In the genomic region with DNA sequence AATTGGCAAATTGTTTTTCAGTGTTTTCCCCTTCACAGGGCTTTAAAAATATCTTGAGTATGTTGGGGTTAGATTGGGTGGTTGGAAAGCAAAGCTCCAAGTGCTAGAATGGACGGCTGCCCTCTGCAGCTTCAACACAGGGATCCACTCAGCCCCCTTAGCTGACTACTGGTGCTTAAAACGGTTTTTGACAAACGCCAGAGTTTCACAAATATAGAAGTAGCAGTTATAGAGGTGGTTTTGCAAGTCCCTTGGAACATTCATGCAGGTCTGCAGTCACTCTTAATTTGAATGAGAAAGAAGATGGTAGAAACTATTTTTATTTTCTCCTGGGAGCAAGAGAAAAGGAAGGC, we compare ENCODE assay signal across 10 cellular contexts.
DNase-seq lines count a peak whose midpoint lies in the region; ATAC-seq and TF ChIP-seq lines count a peak whose summit lies in the region.
"Had no signal": no experiment of that assay in that cellular context is flagged by ENCODE, and none has a peak within 500 bp of the region (broad histone marks: within the 10 kb centered on the region; RNA-seq: fewer than 3 reads in every experiment).

No MANE protein-coding gene starts in this region.

- H3K4me2 ChIP-seq in hepatocyte = peak overlapping the region; percentile 64

- H3K27ac ChIP-seq in hepatocyte (peak overlapping the region; percentile 47), thoracic aorta (peak overlapping the region in 1 of 2 donors; percentile 4)
- H3K27ac ChIP-seq: ovary had no signal

- no peak overlapping the region for H3K27ac Mint-ChIP-seq in activated naive CD4-positive, alpha-beta T cell treated with anti-CD3 and anti-CD28 coated beads, Interleukin-2, amount 50 U/mL, for 24 hours
- H3K27ac Mint-ChIP-seq in activated naive CD4-positive, alpha-beta T cell treated with anti-CD3 and anti-CD28 coated beads for 36 hours = no peak overlapping the region
- H3K27ac Mint-ChIP-seq in activated B cell treated with CpG ODN at 0.5 μM for 24 hours = peak overlapping the region; percentile 24

- CTCF ChIA-PET in activated naive CD4-positive, alpha-beta T cell treated with anti-CD3 and anti-CD28 coated beads for 36 hours (lab: Charles Lee) = interaction anchor here (0.6 to 1.1 kb wide), 4 partner anchors 9 to 152 kb away, joined by 3 to 5 read pairs (median 4); no protein-coding TSS in a partner anchor
- CTCF ChIA-PET in activated B cell treated with CpG ODN at 0.5 μM for 24 hours (lab: Charles Lee) = interaction anchor here (1.2 kb wide), 1 partner anchor 69 kb away, joined by 3 read pairs; no protein-coding TSS in a partner anchor

- H3K9me3 Mint-ChIP-seq in activated naive CD4-positive, alpha-beta T cell treated with anti-CD3 and anti-CD28 coated beads, Interleukin-2, amount 50 U/mL, for 24 hours = no peaks in the 10 kb centered on the region
- H3K9me3 Mint-ChIP-seq in activated naive CD4-positive, alpha-beta T cell treated with anti-CD3 and anti-CD28 coated beads for 36 hours = no peaks in the 10 kb centered on the region
- H3K9me3 Mint-ChIP-seq in activated B cell treated with CpG ODN at 0.5 μM for 24 hours = no peaks in the 10 kb centered on the region

- H4K20me1 ChIP-seq in hepatocyte (ENCODE audit: insufficient read depth, poor library complexity, severe bottlenecking) = peaks cover 59% of the 10 kb centered on the region

- WGBS in hepatocyte (ENCODE audit: low lambda C conversion rate, missing lambda C conversion rate) = 33% methylated on average over 3 of the region's 3 CpGs

- H3K36me3 Mint-ChIP-seq in activated naive CD4-positive, alpha-beta T cell treated with anti-CD3 and anti-CD28 coated beads, Interleukin-2, amount 50 U/mL, for 24 hours = no peaks in the 10 kb centered on the region
- no peaks in the 10 kb centered on the region for H3K36me3 Mint-ChIP-seq in activated naive CD4-positive, alpha-beta T cell treated with anti-CD3 and anti-CD28 coated beads for 36 hours (ENCODE audit: low read depth)
- H3K36me3 Mint-ChIP-seq in activated B cell treated with CpG ODN at 0.5 μM for 24 hours (ENCODE audit: low read depth) = peaks cover 14% of the 10 kb centered on the region
- H3K36me3 Mint-ChIP-seq: CD14-positive monocyte had no signal

- no peaks in the 10 kb centered on the region for H3K9me3 ChIP-seq in hepatocyte (ENCODE audit: low read depth)
- no peaks in the 10 kb centered on the region for H3K9me3 ChIP-seq in thoracic aorta
- H3K9me3 ChIP-seq: ovary had no signal

- H3K79me2 ChIP-seq in hepatocyte = peaks cover 90% of the 10 kb centered on the region

- no peaks in the 10 kb centered on the region for H3K27me3 Mint-ChIP-seq in activated naive CD4-positive, alpha-beta T cell treated with anti-CD3 and anti-CD28 coated beads, Interleukin-2, amount 50 U/mL, for 24 hours
- H3K27me3 Mint-ChIP-seq in activated naive CD4-positive, alpha-beta T cell treated with anti-CD3 and anti-CD28 coated beads for 36 hours (ENCODE audit: low read depth) = no peaks in the 10 kb centered on the region
- no peaks in the 10 kb centered on the region for H3K27me3 Mint-ChIP-seq in activated B cell treated with CpG ODN at 0.5 μM for 24 hours

- H3K36me3 ChIP-seq in hepatocyte (replicated peaks; ENCODE audit: insufficient read depth, low read depth) (no peaks in the 10 kb centered on the region), thoracic aorta (no peaks in the 10 kb centered on the region)
- H3K36me3 ChIP-seq: ovary had no signal

- TF ChIP-seq CTCF in activated B cell treated with CpG ODN at 0.5 μM for 24 hours (IDR thresholded peaks at IDR 0.05) (no peak), hepatocyte (IDR thresholded peaks at IDR 0.05; ENCODE audit: poor library complexity) (no peak), thoracic aorta (IDR thresholded peaks at IDR 0.05) (no peak)

- H3K4me1 ChIP-seq in hepatocyte (ENCODE audit: insufficient read depth) (peaks cover 40% of the 10 kb centered on the region), thoracic aorta (ENCODE audit: control insufficient read depth in 1 of 2, low read depth in 2 of 2) (peaks cover 57 to 80% of the 10 kb centered on the region in 2 donors)

- no peak overlapping the region for H3K4me3 ChIP-seq in hepatocyte
- peak overlapping the region; percentile 26 for H3K4me3 ChIP-seq in thoracic aorta
- H3K4me3 ChIP-seq: ovary had no signal

- DNase-seq in activated naive CD4-positive, alpha-beta T cell treated with anti-CD3 and anti-CD28 coated beads for 36 hours = no peak
- DNase-seq in activated B cell treated with CpG ODN at 0.5 μM for 24 hours = no peak
- DNase-seq in hepatocyte (ENCODE audit: low spot score) = peak; percentile 19
- no peak for DNase-seq in thoracic aorta (ENCODE audit: low spot score)
- no peak for DNase-seq in NCI-H128 (lab: John Stamatoyannopoulos, UW; ENCODE audit: unreplicated experiment)
- no peak for DNase-seq in pons (ENCODE audit: low spot score)

- ATAC-seq in activated B cell treated with CpG ODN at 0.5 μM for 24 hours (ENCODE audit: low read depth) (no peak), thoracic aorta (ENCODE audit: insufficient number of reproducible peaks, low FRiP score, low read depth) (no peak), HG03280 (IDR thresholded peaks at IDR 0.05; ENCODE audit: unreplicated experiment) (no peak)

- intact Hi-C loops in activated naive CD4-positive, alpha-beta T cell treated with anti-CD3 and anti-CD28 coated beads for 36 hours (cut with micrococcal nuclease) = loop anchor here (10.0 kb wide), 1 partner anchor 558 kb away; no protein-coding TSS in a partner anchor
- intact Hi-C loops in activated B cell treated with CpG ODN at 0.5 μM for 24 hours (cut with micrococcal nuclease) = no loop called here

- no peak overlapping the region for H2AFZ ChIP-seq in hepatocyte

- no peaks in the 10 kb centered on the region for H3K9me2 ChIP-seq in hepatocyte (replicated peaks; ENCODE audit: insufficient read depth)

- peaks cover 73% of the 10 kb centered on the region for H3K4me1 Mint-ChIP-seq in activated naive CD4-positive, alpha-beta T cell treated with anti-CD3 and anti-CD28 coated beads, Interleukin-2, amount 50 U/mL, for 24 hours
- peaks cover 49% of the 10 kb centered on the region for H3K4me1 Mint-ChIP-seq in activated naive CD4-positive, alpha-beta T cell treated with anti-CD3 and anti-CD28 coated beads for 36 hours (ENCODE audit: low read depth)
- peaks cover 74% of the 10 kb centered on the region for H3K4me1 Mint-ChIP-seq in activated B cell treated with CpG ODN at 0.5 μM for 24 hours

- POLR2A ChIA-PET in activated B cell treated with CpG ODN at 0.5 μM for 24 hours (lab: Charles Lee) = no interaction called here

- H3K4me3 Mint-ChIP-seq in activated naive CD4-positive, alpha-beta T cell treated with anti-CD3 and anti-CD28 coated beads, Interleukin-2, amount 50 U/mL, for 24 hours = peak overlapping the region; percentile 15
- no peak overlapping the region for H3K4me3 Mint-ChIP-seq in activated naive CD4-positive, alpha-beta T cell treated with anti-CD3 and anti-CD28 coated beads for 36 hours
- no peak overlapping the region for H3K4me3 Mint-ChIP-seq in activated B cell treated with CpG ODN at 0.5 μM for 24 hours
- H3K4me3 Mint-ChIP-seq: CD14-positive monocyte had no signal

- no peaks in the 10 kb centered on the region for H3K27me3 ChIP-seq in hepatocyte
- H3K27me3 ChIP-seq in thoracic aorta (replicated peaks; ENCODE audit: insufficient read depth) = no peaks in the 10 kb centered on the region
- H3K27me3 ChIP-seq: ovary had no signal
